ENCODE assay signal across 17 cellular contexts in genomic region chr4:54540931-54541330, GRCh38.
"Had no signal": no experiment of that assay in that cellular context is flagged by ENCODE, and none has a peak within 500 bp of the region (broad histone marks: within the 10 kb centered on the region; RNA-seq: fewer than 3 reads in every experiment).

No MANE protein-coding gene starts in this region.

- H3K4me3 Mint-ChIP-seq: activated B cell treated with CpG ODN at 0.5 μM for 24 hours; activated CD8-positive, alpha-beta T cell treated with anti-CD3 and anti-CD28 coated beads for 36 hours; stimulated activated effector memory CD8-positive, alpha-beta T cell treated with anti-CD3 and anti-CD28 coated beads, Interleukin-12 subunit alpha, Interleukin-12 subunit beta, amount 100 ng/mL, for 72 hours; T-cell had no signal

- H3K36me3 ChIP-seq: thoracic aorta had no signal

- H3K36me3 Mint-ChIP-seq: activated naive CD4-positive, alpha-beta T cell treated with anti-CD3 and anti-CD28 coated beads, Interleukin-2, amount 50 U/mL, for 72 hours; stimulated activated effector memory CD8-positive, alpha-beta T cell treated with anti-CD3 and anti-CD28 coated beads, Interleukin-12 subunit alpha, Interleukin-12 subunit beta, amount 100 ng/mL, for 72 hours; T-cell had no signal

- H3K9me3 Mint-ChIP-seq: activated B cell treated with CpG ODN at 0.5 μM for 24 hours; activated CD8-positive, alpha-beta T cell treated with anti-CD3 and anti-CD28 coated beads for 36 hours; activated naive CD4-positive, alpha-beta T cell treated with anti-CD3 and anti-CD28 coated beads, Interleukin-2, amount 50 U/mL, for 72 hours; stimulated activated effector memory CD8-positive, alpha-beta T cell treated with anti-CD3 and anti-CD28 coated beads, Interleukin-12 subunit alpha, Interleukin-12 subunit beta, amount 100 ng/mL, for 72 hours; T-cell had no signal

- H3K9me3 ChIP-seq: thoracic aorta had no signal

- H3K27ac ChIP-seq: parathyroid adenoma, thoracic aorta had no signal

- H2AFZ ChIP-seq: parathyroid adenoma had no signal

- H3K79me2 ChIP-seq: parathyroid adenoma had no signal

- H3K4me3 ChIP-seq: thoracic aorta had no signal

- DNase-seq: activated B cell treated with CpG ODN at 0.5 μM for 24 hours; activated CD4-positive, alpha-beta T cell treated with anti-CD3 and anti-CD28 coated beads for 48 hours; activated CD8-positive, alpha-beta memory T cell treated with anti-CD3 and anti-CD28 coated beads, Interleukin-2, amount 50 U/mL, for 4 hours; activated CD8-positive, alpha-beta T cell treated with anti-CD3 and anti-CD28 coated beads for 36 hours; activated gamma-delta T cell; activated T-cell treated with anti-CD3 and anti-CD28 coated beads, Interleukin-2, amount 50 U/mL, for 48 hours; amygdala; effector CD8-positive, alpha-beta T cell; foreskin fibroblast; glutamatergic neuron; kidney glomerular epithelial cell; stimulated activated CD4-positive, alpha-beta T cell treated with anti-CD3 and anti-CD28 coated beads, Interleukin-12 subunit alpha, Interleukin-12 subunit beta, amount 100 ng/mL, for 4 hours; T-cell had no signal

- H3K4me1 ChIP-seq: parathyroid adenoma had no signal

- H3K9ac ChIP-seq: parathyroid adenoma had no signal

- ATAC-seq: activated CD8-positive, alpha-beta T cell treated with anti-CD3 and anti-CD28 coated beads for 36 hours; activated naive CD4-positive, alpha-beta T cell treated with anti-CD3 and anti-CD28 coated beads, Interleukin-2, amount 50 U/mL, for 72 hours; stimulated activated effector memory CD8-positive, alpha-beta T cell treated with anti-CD3 and anti-CD28 coated beads, Interleukin-12 subunit alpha, Interleukin-12 subunit beta, amount 100 ng/mL, for 72 hours; T-cell had no signal

- H3K27ac Mint-ChIP-seq: activated B cell treated with CpG ODN at 0.5 μM for 24 hours; activated CD8-positive, alpha-beta T cell treated with anti-CD3 and anti-CD28 coated beads for 36 hours; activated naive CD4-positive, alpha-beta T cell treated with anti-CD3 and anti-CD28 coated beads, Interleukin-2, amount 50 U/mL, for 72 hours; stimulated activated effector memory CD8-positive, alpha-beta T cell treated with anti-CD3 and anti-CD28 coated beads, Interleukin-12 subunit alpha, Interleukin-12 subunit beta, amount 100 ng/mL, for 72 hours; T-cell had no signal
